10 cellular contexts compared by ENCODE assay signal in the genomic region with DNA sequence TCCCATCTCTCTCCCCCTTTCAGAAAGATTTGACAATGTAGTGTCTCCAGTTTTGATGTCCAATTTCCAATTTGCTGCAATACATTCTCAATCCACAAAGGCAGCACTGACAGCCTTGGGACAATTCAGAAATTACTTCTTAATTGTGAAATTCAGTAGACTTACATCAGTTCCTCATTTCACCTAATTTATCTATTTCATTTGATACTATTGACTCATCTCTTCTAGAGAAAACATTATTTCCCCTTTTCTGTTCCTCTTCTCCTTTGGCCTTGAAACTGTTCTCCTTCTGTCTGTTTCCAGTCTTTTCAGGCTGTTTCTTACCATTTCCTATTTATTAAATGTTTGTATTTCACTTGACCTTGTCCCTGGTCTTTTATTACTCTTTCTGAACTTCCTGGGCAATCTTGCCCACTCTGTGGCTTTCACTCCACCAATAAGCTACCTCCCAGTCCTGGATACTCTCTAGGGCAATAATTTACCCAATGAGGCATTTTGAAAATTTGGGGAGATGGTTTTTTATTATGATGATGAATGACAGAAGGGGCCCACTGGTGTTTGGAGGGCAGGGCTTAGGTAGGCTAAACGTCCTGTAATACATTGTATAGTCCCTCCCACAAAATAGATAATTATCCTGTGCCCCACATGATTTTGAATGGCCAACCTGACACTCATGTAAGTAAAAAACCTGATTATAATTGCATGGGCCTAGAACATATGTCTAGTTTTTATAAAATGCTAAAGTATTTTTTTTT.
DNase-seq lines count a peak whose midpoint lies in the region; ATAC-seq and TF ChIP-seq lines count a peak whose summit lies in the region.
"Had no signal": no experiment of that assay in that cellular context is flagged by ENCODE, and none has a peak within 500 bp of the region (broad histone marks: within the 10 kb centered on the region; RNA-seq: fewer than 3 reads in every experiment).

No MANE protein-coding gene starts in this region.

- DNase-seq in CD1c-positive myeloid dendritic cell (ENCODE audit: extremely low spot score) (peak; percentile 89), OCI-M1 (lab: John Stamatoyannopoulos, UW) (peak; percentile 68), mesenteric fat pad (ENCODE audit: low spot score) (no peak), mesothelial cell of epicardium (ENCODE audit: low spot score in 2 of 2, unreplicated experiment in 2 of 2) (no peak), tibial artery (no peak)
- no peak for DNase-seq in activated CD4-positive, alpha-beta T cell treated with anti-CD3 and anti-CD28 coated beads for 48 hours
- DNase-seq: upper lobe of left lung had no signal

- H3K27me3 ChIP-seq in tibial artery, result no peaks in the 10 kb centered on the region
- H3K27me3 ChIP-seq: upper lobe of left lung had no signal

- ATAC-seq in GM19438 (IDR thresholded peaks at IDR 0.05; ENCODE audit: low read depth, unreplicated experiment) (peak; percentile 67), HG03060 (IDR thresholded peaks at IDR 0.05; ENCODE audit: low read depth, unreplicated experiment) (peak; percentile 94)

- H3K27me3 Mint-ChIP-seq in mesothelial cell of epicardium (ENCODE audit: low read depth), result peaks cover 10% of the 10 kb centered on the region

- no peaks in the 10 kb centered on the region for H3K4me1 Mint-ChIP-seq in mesothelial cell of epicardium

- no peaks in the 10 kb centered on the region for H3K36me3 ChIP-seq in tibial artery
- H3K36me3 ChIP-seq: upper lobe of left lung had no signal

- no peak overlapping the region for H3K27ac ChIP-seq in tibial artery
- H3K27ac ChIP-seq: C4-2B, upper lobe of left lung had no signal

- intact Hi-C loops in tibial artery (cut with DNase I; ENCODE audit: low total_unique reads), result no loop called here

- TF ChIP-seq CTCF in mesothelial cell of epicardium (IDR thresholded peaks at IDR 0.05; ENCODE audit: unreplicated experiment) (no peak), tibial artery (IDR thresholded peaks at IDR 0.05) (no peak)

- H3K4me3 Mint-ChIP-seq in mesothelial cell of epicardium, result no peak overlapping the region

- no peak overlapping the region for H3K27ac Mint-ChIP-seq in mesothelial cell of epicardium

- no peaks in the 10 kb centered on the region for H3K36me3 Mint-ChIP-seq in mesothelial cell of epicardium

- H3K4me1 ChIP-seq in tibial artery, result no peaks in the 10 kb centered on the region

- H3K4me3 ChIP-seq in tibial artery, result no peak overlapping the region
- H3K4me3 ChIP-seq: upper lobe of left lung had no signal

- no peaks in the 10 kb centered on the region for H3K9me3 Mint-ChIP-seq in mesothelial cell of epicardium

- H3K9me3 ChIP-seq in tibial artery, result no peaks in the 10 kb centered on the region
- H3K9me3 ChIP-seq: upper lobe of left lung had no signal

Comparison
In these comparisons a context has a peak if more than half of its experiments do, and no peak if none do; other contexts are left out.
1. DNase-seq: peak in CD1c-positive myeloid dendritic cell (single experiment) and OCI-M1 (single experiment); none in mesenteric fat pad (single experiment), mesothelial cell of epicardium (0 of 2), tibial artery (0 of 2) and activated CD4-positive, alpha-beta T cell treated with anti-CD3 and anti-CD28 coated beads for 48 hours (single experiment).